Comparison of ENCODE assay signal across 27 cellular contexts in genomic region chr10:111545806-111546205, GRCh38.
"Had no signal": no experiment of that assay in that cellular context is flagged by ENCODE, and none has a peak within 500 bp of the region (broad histone marks: within the 10 kb centered on the region; RNA-seq: fewer than 3 reads in every experiment).

No MANE protein-coding gene starts in this region.

- H3K27ac ChIP-seq: ascending aorta, cardiac muscle cell, VCaP had no signal

- H3K27me3 ChIP-seq: ascending aorta, cardiac muscle cell had no signal

- H3K4me1 ChIP-seq: ascending aorta had no signal

- H3K9me3 ChIP-seq: ascending aorta had no signal

- DNase-seq: activated B cell treated with CpG ODN at 0.5 μM for 24 hours; activated CD4-positive, alpha-beta memory T cell treated with anti-CD3 and anti-CD28 coated beads for 36 hours; activated CD4-positive, alpha-beta T cell treated with anti-CD3 and anti-CD28 coated beads for 4 hours; activated CD4-positive, alpha-beta T cell treated with anti-CD3 and anti-CD28 coated beads, Interleukin-2, amount 10 ng/mL, durations not matched to agents 24 days and 14 days; activated CD4-positive, alpha-beta T cell treated with anti-CD3 and anti-CD28 coated beads, Interleukin-2, amount 50 U/mL, for 1 hour; activated CD4-positive, alpha-beta T cell treated with anti-CD3 and anti-CD28 coated beads, Interleukin-2, amount 50 U/mL, for 4 hours; activated CD4-positive, CD25-positive, alpha-beta regulatory T cell treated with anti-CD3 and anti-CD28 coated beads, Interleukin-2, amount 50 U/mL, for 72 hours; activated CD8-positive, alpha-beta memory T cell treated with anti-CD3 and anti-CD28 coated beads, Interleukin-2, amount 50 U/mL, for 4 hours; activated CD8-positive, alpha-beta T cell treated with anti-CD3 and anti-CD28 coated beads for 36 hours; activated effector memory CD4-positive, alpha-beta T cell treated with anti-CD3 and anti-CD28 coated beads, Interleukin-2, amount 50 U/mL, for 16 hours; activated gamma-delta T cell treated with Interleukin-2 at 50 U/mL for 16 hours; activated naive CD4-positive, alpha-beta T cell treated with anti-CD3 and anti-CD28 coated beads, Interleukin-2, amount 10 ng/mL, durations not matched to agents 7 days and 5 days; activated naive CD4-positive, alpha-beta T cell treated with Interleukin-2 at 50 U/mL for 16 hours; activated naive CD8-positive, alpha-beta T cell treated with anti-CD3 and anti-CD28 coated beads, Interleukin-2, amount 10 ng/mL, durations not matched to agents 7 days and 5 days; activated naive CD8-positive, alpha-beta T cell treated with anti-CD3 and anti-CD28 coated beads, Interleukin-2, amount 50 U/mL, for 24 hours; activated T-cell treated with anti-CD3 and anti-CD28 coated beads for 4 hours; activated T-cell treated with anti-CD3 and anti-CD28 coated beads, Interleukin-2, amount 50 U/mL, for 1 hour; activated T-cell treated with anti-CD3 and anti-CD28 coated beads, Interleukin-2, amount 50 U/mL, for 4 hours; activated T-cell treated with anti-CD3 and anti-CD28 coated beads, Interleukin-2, amount 50 U/mL, for 72 hours; T-helper 1 cell; T-helper 2 cell; T-helper 9 cell had no signal

- H3K36me3 ChIP-seq: ascending aorta, cardiac muscle cell had no signal

- FAIRE-seq: bronchial epithelial cell, TTC549 had no signal

- H3K4me3 ChIP-seq: ascending aorta, cardiac muscle cell had no signal
